Comparison of ENCODE assay signal across 1 cellular context in genomic region chr16:2663553-2664521, GRCh38.
TF ChIP-seq lines count a peak whose summit lies in the region.

No MANE protein-coding gene starts in this region.

TF ChIP-seq in HEK293, 187 proteins besides CTCF, POLR2A, EP300 and RAD21 (continued from another document and continues in another):
- TF ChIP-seq PRDM6 (tag by site-specific recombination; IDR thresholded peaks at IDR 0.05) (no peak), ZBTB17 (tag by site-specific recombination; IDR thresholded peaks at IDR 0.05) (peak; percentile 85), INSM2 (tag by site-specific recombination; IDR thresholded peaks at IDR 0.05) (peak; percentile 19; the same call in 1 of the 2 replicates), ZBTB10 (tag by site-specific recombination; IDR thresholded peaks at IDR 0.05) (no peak), ZBTB1 (tag by site-specific recombination; IDR thresholded peaks at IDR 0.05) (0 out of 2 replicates have a peak, but pooled peaks have one; percentile 26), ZNF324 (tag by site-specific recombination; IDR thresholded peaks at IDR 0.05) (no peak), BCL11A (tag by site-specific recombination; IDR thresholded peaks at IDR 0.05; ENCODE audit: low read depth) (0 out of 2 replicates have a peak, but pooled peaks have one; percentile 6), BCL11B (tag by site-specific recombination; IDR thresholded peaks at IDR 0.05; ENCODE audit: low read depth) (no peak), ZNF621 (tag by site-specific recombination; IDR thresholded peaks at IDR 0.05) (no peak), ZFHX2 (tag by site-specific recombination; conservative IDR thresholded peaks at IDR 0.05) (0 out of 2 replicates have a peak, but pooled peaks have one; percentile 18), SP3 (tag by site-specific recombination; IDR thresholded peaks at IDR 0.05) (no peak), ZNF239 (tag by site-specific recombination; IDR thresholded peaks at IDR 0.05) (no peak), IKZF3 (tag by site-specific recombination; IDR thresholded peaks at IDR 0.05) (peak; percentile 71), YY1 (tag by site-specific recombination; IDR thresholded peaks at IDR 0.05) (no peak), GLIS1 (tag by site-specific recombination; IDR thresholded peaks at IDR 0.05) (peak; percentile 82), SETDB1 (IDR thresholded peaks at IDR 0.05; ENCODE audit: insufficient read length, low read length) (no peak), PRDM10 (tag by site-specific recombination; IDR thresholded peaks at IDR 0.05) (peak; percentile 54), ZNF843 (tag by site-specific recombination; IDR thresholded peaks at IDR 0.05) (peak; percentile 43; the same call in 1 of the 2 replicates), ZNF830 (tag by site-specific recombination; IDR thresholded peaks at IDR 0.05; ENCODE audit: low read depth) (no peak), ZNF596 (tag by site-specific recombination; IDR thresholded peaks at IDR 0.05) (no peak), PRDM2 (tag by site-specific recombination; IDR thresholded peaks at IDR 0.05; ENCODE audit: borderline replicate concordance) (no peak), ZBTB8A (tag by site-specific recombination; IDR thresholded peaks at IDR 0.05) (peak; percentile 67), ZNF580 (tag by site-specific recombination; IDR thresholded peaks at IDR 0.05) (0 out of 2 replicates have a peak, but pooled peaks have one; percentile 54), ZFP3 (tag by site-specific recombination; IDR thresholded peaks at IDR 0.05; ENCODE audit: low read depth) (no peak), ZNF692 (tag by site-specific recombination; IDR thresholded peaks at IDR 0.05) (0 out of 2 replicates have a peak, but pooled peaks have one; percentile 6), ZEB2 (tag by site-specific recombination; IDR thresholded peaks at IDR 0.05) (peak; percentile 56; the same call in 1 of the 2 replicates), ZNF488 (tag by site-specific recombination; IDR thresholded peaks at IDR 0.05) (no peak), ZBTB44 (tag by site-specific recombination; IDR thresholded peaks at IDR 0.05) (no peak), ZSCAN30 (tag by site-specific recombination; IDR thresholded peaks at IDR 0.05) (0 out of 2 replicates have a peak, but pooled peaks have one; percentile 41), AEBP2 (tag by site-specific recombination; IDR thresholded peaks at IDR 0.05; ENCODE audit: borderline replicate concordance) (no peak)
